Comparison of ENCODE assay signal across 8 cellular contexts in the genomic region with DNA sequence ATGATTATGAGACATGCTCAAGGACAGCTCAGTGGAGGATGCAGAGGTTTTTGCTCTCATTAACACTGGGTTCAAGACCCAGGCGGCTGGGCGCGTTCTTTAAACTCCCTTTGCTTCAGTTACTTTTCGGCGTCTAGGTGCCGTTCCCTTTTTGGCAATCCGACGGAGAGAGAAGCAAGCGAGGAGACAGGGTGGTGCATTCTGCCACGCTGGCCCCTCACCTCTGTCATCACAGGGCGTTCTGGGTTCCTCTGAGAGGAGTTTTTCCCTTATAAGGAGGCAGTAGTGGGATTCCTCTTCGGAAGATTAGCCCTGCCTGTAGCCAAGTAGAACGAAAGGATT. TPM values are rescaled to one million over a fixed set of nuclear protein-coding genes. Genes with fewer than 3 reads are reported as not detected.
DNase-seq lines count a peak whose midpoint lies in the region; ATAC-seq and TF ChIP-seq lines count a peak whose summit lies in the region.

No MANE protein-coding gene starts in this region.

- H2AFZ ChIP-seq in PC-9, result peak overlapping the region; percentile 98

- TF ChIP-seq CTCF in PC-9 (conservative IDR thresholded peaks at IDR 0.05) (no peak), fibroblast of villous mesenchyme (IDR thresholded peaks at IDR 0.05; ENCODE audit: insufficient read depth, low read depth, low read length) (no peak), neural crest cell (conservative IDR thresholded peaks at IDR 0.05) (no peak)

- no peaks in the 10 kb centered on the region for H3K36me3 ChIP-seq in PC-9 (ENCODE audit: low read depth)

- H3K4me2 ChIP-seq in PC-9, result peak overlapping the region; percentile 95

- no peaks in the 10 kb centered on the region for H3K9me2 ChIP-seq in PC-9 (ENCODE audit: insufficient read depth)

- H3K27me3 Mint-ChIP-seq in activated T-helper 1 cell treated with anti-CD3 and anti-CD28 coated beads, Interleukin-12 subunit alpha, Interleukin-12 subunit beta, Interleukin-2, Interleukin-4 antibody, amounts not matched to agents 30 ng/mL and 10 ng/mL and 1 ng/mL, durations not matched to agents 14 hours and 24 hours and 36 hours (ENCODE audit: insufficient read depth), result peaks cover 6% of the 10 kb centered on the region
- H3K27me3 Mint-ChIP-seq in neural crest cell (ENCODE audit: low read depth), result peaks cover 11% of the 10 kb centered on the region

- peak overlapping the region; percentile 100 for H3K4me3 ChIP-seq in PC-9
- peak overlapping the region; percentile 71 for H3K4me3 ChIP-seq in fibroblast of villous mesenchyme (ENCODE audit: low read depth, low read length)

- peaks cover 10% of the 10 kb centered on the region for H3K4me1 Mint-ChIP-seq in activated T-helper 1 cell treated with anti-CD3 and anti-CD28 coated beads, Interleukin-12 subunit alpha, Interleukin-12 subunit beta, Interleukin-2, Interleukin-4 antibody, amounts not matched to agents 30 ng/mL and 10 ng/mL and 1 ng/mL, durations not matched to agents 14 hours and 24 hours and 36 hours (ENCODE audit: low read depth)
- peaks cover 14% of the 10 kb centered on the region for H3K4me1 Mint-ChIP-seq in neural crest cell

- peaks cover 34% of the 10 kb centered on the region for H3F3A ChIP-seq in PC-9 (ENCODE audit: insufficient read depth, low read depth)

- no peaks in the 10 kb centered on the region for H3K9me3 ChIP-seq in PC-9 (ENCODE audit: insufficient read depth, low read depth)

- ATAC-seq in HG03097 (IDR thresholded peaks at IDR 0.05; ENCODE audit: low FRiP score, unreplicated experiment), result peak; percentile 16

- DNase-seq in GDM1 (lab: John Stamatoyannopoulos, UW), result peak; percentile 73
- peak in 1 of 2 experiments; percentile 61 for DNase-seq in PC-9
- peak; percentile 54 for DNase-seq in activated T-helper 1 cell treated with anti-CD3 and anti-CD28 coated beads, Interleukin-12 subunit alpha, Interleukin-12 subunit beta, Interleukin-2, Interleukin-4 antibody, amounts not matched to agents 30 ng/mL and 10 ng/mL and 1 ng/mL, durations not matched to agents 14 hours and 24 hours and 36 hours (ENCODE audit: low spot score)
- peak; percentile 91 for DNase-seq in fibroblast of villous mesenchyme (ENCODE audit: low read depth)
- DNase-seq in neural crest cell (ENCODE audit: low read depth, low spot score), result peak; percentile 39
- no peak for DNase-seq in LoVo (ENCODE audit: low spot score)

- BruUV-seq in PC-9 (replicated peaks; lab: Mats Ljungman, UMichigan), result no TSS peak

- H3K27ac ChIP-seq in PC-9, result peak overlapping the region; percentile 92
- peak overlapping the region; percentile 92 for H3K27ac ChIP-seq in temporal lobe (ENCODE audit: low read depth, low read length)

- no peaks in the 10 kb centered on the region for H3K36me3 Mint-ChIP-seq in activated T-helper 1 cell treated with anti-CD3 and anti-CD28 coated beads, Interleukin-12 subunit alpha, Interleukin-12 subunit beta, Interleukin-2, Interleukin-4 antibody, amounts not matched to agents 30 ng/mL and 10 ng/mL and 1 ng/mL, durations not matched to agents 14 hours and 24 hours and 36 hours (ENCODE audit: low read depth)
- no peaks in the 10 kb centered on the region for H3K36me3 Mint-ChIP-seq in neural crest cell (ENCODE audit: low read depth)

- peaks cover 21% of the 10 kb centered on the region; the same call in 1 of the 2 replicates for H3K79me2 ChIP-seq in PC-9 (ENCODE audit: low read depth)

- no peaks in the 10 kb centered on the region for H4K20me1 ChIP-seq in PC-9 (ENCODE audit: insufficient read depth)

- intact Hi-C loops in PC-9 (cut with micrococcal nuclease; ENCODE audit: unreplicated experiment), result loop anchor here (10.0 kb wide), 1 partner anchor 913 kb away; no protein-coding TSS in a partner anchor
- intact Hi-C loops in activated T-helper 1 cell treated with anti-CD3 and anti-CD28 coated beads, Interleukin-12 subunit alpha, Interleukin-12 subunit beta, Interleukin-2, Interleukin-4 antibody, amounts not matched to agents 30 ng/mL and 10 ng/mL and 1 ng/mL, durations not matched to agents 14 hours and 24 hours and 36 hours (cut with micrococcal nuclease), result loop anchor here (1.0 kb wide), 1 partner anchor 8 kb away; no protein-coding TSS in a partner anchor

- no peaks in the 10 kb centered on the region for H3K9me3 Mint-ChIP-seq in activated T-helper 1 cell treated with anti-CD3 and anti-CD28 coated beads, Interleukin-12 subunit alpha, Interleukin-12 subunit beta, Interleukin-2, Interleukin-4 antibody, amounts not matched to agents 30 ng/mL and 10 ng/mL and 1 ng/mL, durations not matched to agents 14 hours and 24 hours and 36 hours
- H3K9me3 Mint-ChIP-seq in neural crest cell, result no peaks in the 10 kb centered on the region

- H3K27me3 ChIP-seq in PC-9 (ENCODE audit: insufficient read depth, low read depth), result no peaks in the 10 kb centered on the region

- H3K27ac Mint-ChIP-seq in activated T-helper 1 cell treated with anti-CD3 and anti-CD28 coated beads, Interleukin-12 subunit alpha, Interleukin-12 subunit beta, Interleukin-2, Interleukin-4 antibody, amounts not matched to agents 30 ng/mL and 10 ng/mL and 1 ng/mL, durations not matched to agents 14 hours and 24 hours and 36 hours, result no peak overlapping the region
- peak overlapping the region; percentile 99 for H3K27ac Mint-ChIP-seq in neural crest cell (ENCODE audit: unreplicated experiment)

- peaks cover 33% of the 10 kb centered on the region; the same call in 1 of the 2 replicates for H3K4me1 ChIP-seq in PC-9 (replicated peaks; ENCODE audit: insufficient read depth)

- no peak overlapping the region for H3K4me3 Mint-ChIP-seq in activated T-helper 1 cell treated with anti-CD3 and anti-CD28 coated beads, Interleukin-12 subunit alpha, Interleukin-12 subunit beta, Interleukin-2, Interleukin-4 antibody, amounts not matched to agents 30 ng/mL and 10 ng/mL and 1 ng/mL, durations not matched to agents 14 hours and 24 hours and 36 hours
- H3K4me3 Mint-ChIP-seq in neural crest cell, result no peak overlapping the region

- CTCF ChIA-PET in PC-9 (lab: Charles Lee), result interaction anchor here (0.6 to 2.4 kb wide), 10 partner anchors 9 to 242 kb away, joined by 3 to 21 read pairs (median 8); partner anchors contain the start of genes ARF6 and NEMF

- POLR2A ChIA-PET in PC-9 (lab: Charles Lee; ENCODE audit: unreplicated experiment), result interaction anchor here (0.5 to 1.6 kb wide), 9 partner anchors 36 to 639 kb away, joined by 3 to 10 read pairs (median 5); no protein-coding TSS in a partner anchor

RNA-seq across cellular contexts. Expression of gene NEMF, which starts 9.0 kb away (rescaled TPM):
- total RNA-seq in PC-9 (2021), result 49.7 and 67.6 TPM in 2 replicates
- total RNA-seq in activated T-helper 1 cell treated with anti-CD3 and anti-CD28 coated beads, Interleukin-12 subunit alpha, Interleukin-12 subunit beta, Interleukin-2, Interleukin-4 antibody, amounts not matched to agents 30 ng/mL and 10 ng/mL and 1 ng/mL, durations not matched to agents 14 hours and 24 hours and 36 hours, result 79.9 and 89.3 TPM in 2 replicates
- total RNA-seq in fibroblast of villous mesenchyme, result 70.0 and 72.5 TPM in 2 replicates
- total RNA-seq in neural crest cell, result 68.9 and 71.0 TPM in 2 replicates
- total RNA-seq in temporal lobe, result 95.4 TPM

RNA-seq across cellular contexts. Expression of gene ARF6, which starts 31.3 kb away (rescaled TPM):
- total RNA-seq in PC-9 (2021) (46.8 and 65.3 TPM in 2 replicates), fibroblast of villous mesenchyme (60.2 and 111 TPM in 2 replicates), neural crest cell (55.8 and 58.0 TPM in 2 replicates), temporal lobe (37.6 TPM)
- 163 and 164 TPM in 2 replicates for total RNA-seq in activated T-helper 1 cell treated with anti-CD3 and anti-CD28 coated beads, Interleukin-12 subunit alpha, Interleukin-12 subunit beta, Interleukin-2, Interleukin-4 antibody, amounts not matched to agents 30 ng/mL and 10 ng/mL and 1 ng/mL, durations not matched to agents 14 hours and 24 hours and 36 hours
